Comparison of ENCODE assay signal across 23 cellular contexts in genomic region chr17:64689106-64689505, GRCh38.
"Had no signal": no experiment of that assay in that cellular context is flagged by ENCODE, and none has a peak within 500 bp of the region (broad histone marks: within the 10 kb centered on the region; RNA-seq: fewer than 3 reads in every experiment).

No MANE protein-coding gene starts in this region.

- DNase-seq: activated CD4-positive, alpha-beta T cell treated with anti-CD3 and anti-CD28 coated beads for 4 hours; activated CD4-positive, alpha-beta T cell treated with anti-CD3 and anti-CD28 coated beads, Interleukin-2, amount 50 U/mL, for 48 hours; activated CD4-positive, CD25-positive, alpha-beta regulatory T cell; activated CD8-positive, alpha-beta memory T cell treated with anti-CD3 and anti-CD28 coated beads, Interleukin-2, amount 50 U/mL, for 48 hours; activated naive CD4-positive, alpha-beta T cell; activated T-cell treated with anti-CD3 and anti-CD28 coated beads, Interleukin-2, amount 50 U/mL, for 4 hours; adrenal gland; central memory CD4-positive, alpha-beta T cell; effector memory CD4-positive, alpha-beta T cell; foreskin keratinocyte; immature natural killer cell; left lung; naive B cell; nucleus accumbens; stimulated activated CD4-positive, alpha-beta T cell treated with anti-CD3 and anti-CD28 coated beads, Interleukin-12 subunit alpha, Interleukin-12 subunit beta, amount 100 ng/mL, for 4 hours; stimulated activated naive CD8-positive, alpha-beta T cell treated with anti-CD3 and anti-CD28 coated beads, Interleukin-15, amount 100 ng/mL, for 72 hours; transverse colon had no signal

- H3K27me3 ChIP-seq: adrenal gland, ascending aorta, foreskin keratinocyte, left lung, transverse colon, vagina had no signal

- H3K4me3 ChIP-seq: adrenal gland, ascending aorta, left lung, lung, transverse colon, vagina had no signal

- H3K4me1 ChIP-seq: parathyroid adenoma, vagina had no signal

- ATAC-seq: activated T-cell treated with anti-CD3 and anti-CD28 coated beads, Interleukin-2, amount 50 U/mL, for 4 hours; foreskin keratinocyte; left lung; right cardiac atrium; stimulated activated effector memory CD8-positive, alpha-beta T cell treated with anti-CD3 and anti-CD28 coated beads, Interleukin-12 subunit alpha, Interleukin-12 subunit beta, amount 100 ng/mL, for 72 hours; stimulated activated naive CD8-positive, alpha-beta T cell treated with anti-CD3 and anti-CD28 coated beads, Interleukin-15, amount 100 ng/mL, for 72 hours had no signal

- H3K9me3 ChIP-seq: adrenal gland, ascending aorta, left lung, transverse colon, vagina had no signal

- H3K36me3 ChIP-seq: adrenal gland, ascending aorta, left lung, transverse colon, vagina had no signal

- H2AFZ ChIP-seq: parathyroid adenoma had no signal

- H3K27ac ChIP-seq: adrenal gland, ascending aorta, left lung, parathyroid adenoma, transverse colon, vagina had no signal

- H3K9ac ChIP-seq: parathyroid adenoma had no signal
